In genomic region chr2:97673187-97673914, GRCh38 we compare ENCODE assay signal across 16 cellular contexts. TPM values are rescaled to one million over a fixed set of nuclear protein-coding genes. Genes with fewer than 3 reads are reported as not detected.
DNase-seq lines count a peak whose midpoint lies in the region; ATAC-seq and TF ChIP-seq lines count a peak whose summit lies in the region.
"Had no signal": no experiment of that assay in that cellular context is flagged by ENCODE, and none has a peak within 500 bp of the region (broad histone marks: within the 10 kb centered on the region; RNA-seq: fewer than 3 reads in every experiment).

No MANE protein-coding gene starts in this region.

- H3K27ac Mint-ChIP-seq in activated naive CD8-positive, alpha-beta T cell treated with anti-CD3 and anti-CD28 coated beads, Interleukin-2, amount 10 ng/mL, durations not matched to agents 7 days and 5 days = peak overlapping the region; percentile 43
- peak overlapping the region; percentile 78 for H3K27ac Mint-ChIP-seq in neural progenitor cell

- no peaks in the 10 kb centered on the region for H3K27me3 ChIP-seq in neural progenitor cell
- H3K27me3 ChIP-seq: thyroid gland had no signal

- no peaks in the 10 kb centered on the region for H3K79me2 ChIP-seq in neural progenitor cell (ENCODE audit: low read depth)

- TF ChIP-seq CTCF in neural progenitor cell (IDR thresholded peaks at IDR 0.05) = no peak

- H3K4me2 ChIP-seq in neural progenitor cell = no peak overlapping the region
- H3K4me2 ChIP-seq: PC-9 had no signal

- no peak overlapping the region for H2AFZ ChIP-seq in neural progenitor cell (replicated peaks)
- H2AFZ ChIP-seq: PC-9 had no signal

- no peaks in the 10 kb centered on the region for H3K36me3 Mint-ChIP-seq in activated naive CD8-positive, alpha-beta T cell treated with anti-CD3 and anti-CD28 coated beads, Interleukin-2, amount 10 ng/mL, durations not matched to agents 7 days and 5 days
- H3K36me3 Mint-ChIP-seq in neural progenitor cell = no peaks in the 10 kb centered on the region

- H3K9me3 Mint-ChIP-seq in activated naive CD8-positive, alpha-beta T cell treated with anti-CD3 and anti-CD28 coated beads, Interleukin-2, amount 10 ng/mL, durations not matched to agents 7 days and 5 days = no peaks in the 10 kb centered on the region
- peaks cover 4% of the 10 kb centered on the region for H3K9me3 Mint-ChIP-seq in neural progenitor cell
- H3K9me3 Mint-ChIP-seq: CD4-positive, alpha-beta memory T cell; naive thymus-derived CD8-positive, alpha-beta T cell had no signal

- H3F3A ChIP-seq in neural progenitor cell (ENCODE audit: low read depth) = no peaks in the 10 kb centered on the region

- H3K4me3 Mint-ChIP-seq in activated naive CD8-positive, alpha-beta T cell treated with anti-CD3 and anti-CD28 coated beads, Interleukin-2, amount 10 ng/mL, durations not matched to agents 7 days and 5 days = no peak overlapping the region
- no peak overlapping the region for H3K4me3 Mint-ChIP-seq in neural progenitor cell
- H3K4me3 Mint-ChIP-seq: brain; CD4-positive, alpha-beta memory T cell; naive thymus-derived CD8-positive, alpha-beta T cell had no signal

- H3K9ac ChIP-seq in neural progenitor cell = no peak overlapping the region

- no peaks in the 10 kb centered on the region for H3K27me3 Mint-ChIP-seq in activated naive CD8-positive, alpha-beta T cell treated with anti-CD3 and anti-CD28 coated beads, Interleukin-2, amount 10 ng/mL, durations not matched to agents 7 days and 5 days
- H3K27me3 Mint-ChIP-seq in neural progenitor cell (ENCODE audit: insufficient read depth, low read depth) = peaks cover 2% of the 10 kb centered on the region

- peaks cover 26% of the 10 kb centered on the region for H3K4me1 Mint-ChIP-seq in activated naive CD8-positive, alpha-beta T cell treated with anti-CD3 and anti-CD28 coated beads, Interleukin-2, amount 10 ng/mL, durations not matched to agents 7 days and 5 days
- no peaks in the 10 kb centered on the region for H3K4me1 Mint-ChIP-seq in neural progenitor cell
- H3K4me1 Mint-ChIP-seq: naive thymus-derived CD8-positive, alpha-beta T cell had no signal

- H3K4me3 ChIP-seq in neural progenitor cell = no peak overlapping the region
- H3K4me3 ChIP-seq: PC-9, thyroid gland had no signal

- H3K9me3 ChIP-seq in neural progenitor cell (ENCODE audit: low read depth) = no peaks in the 10 kb centered on the region
- H3K9me3 ChIP-seq: thyroid gland had no signal

- ATAC-seq in HG03196 (IDR thresholded peaks at IDR 0.05; ENCODE audit: unreplicated experiment) (peak; percentile 13), esophagus mucosa (no peak)
- ATAC-seq in activated naive CD8-positive, alpha-beta T cell treated with anti-CD3 and anti-CD28 coated beads, Interleukin-2, amount 10 ng/mL, durations not matched to agents 7 days and 5 days (ENCODE audit: low read depth) = peak; percentile 44
- ATAC-seq: naive thymus-derived CD8-positive, alpha-beta T cell had no signal

- no peak overlapping the region for H3K27ac ChIP-seq in neural progenitor cell
- H3K27ac ChIP-seq: 22Rv1, PC-9, thyroid gland had no signal

- DNase-seq in NCI-H146 (lab: John Stamatoyannopoulos, UW) = peak; percentile 24
- no peak for DNase-seq in NCI-H146 treated with DMSO at 0.1 percent for 48 hours (lab: John Stamatoyannopoulos, UW; ENCODE audit: unreplicated experiment)
- no peak for DNase-seq in activated naive CD8-positive, alpha-beta T cell treated with anti-CD3 and anti-CD28 coated beads, Interleukin-2, amount 10 ng/mL, durations not matched to agents 7 days and 5 days
- DNase-seq in neural progenitor cell (ENCODE audit: low spot score) = no peak
- no peak for DNase-seq in NCI-H526 (lab: John Stamatoyannopoulos, UW)
- DNase-seq in islet precursor cell = no peak
- DNase-seq: CD4-positive, alpha-beta memory T cell; HCEC 1CT; naive thymus-derived CD8-positive, alpha-beta T cell; NCI-H2227 treated with DMSO at 0.1 percent for 48 hours; PC-9; thyroid gland had no signal

- H3K36me3 ChIP-seq in neural progenitor cell = no peaks in the 10 kb centered on the region
- H3K36me3 ChIP-seq: thyroid gland had no signal

- POLR2A ChIA-PET in activated naive CD8-positive, alpha-beta T cell treated with anti-CD3 and anti-CD28 coated beads, Interleukin-2, amount 10 ng/mL, durations not matched to agents 7 days and 5 days (lab: Charles Lee) = interaction anchor here (1.4 to 1.8 kb wide), 3 partner anchors 9 to 28 kb away, joined by 3 to 9 read pairs (median 3); partner anchors contain the start of genes ACTR1B and COX5B

- H4K20me1 ChIP-seq in neural progenitor cell (ENCODE audit: low read depth) = no peaks in the 10 kb centered on the region

- no peaks in the 10 kb centered on the region for H3K4me1 ChIP-seq in neural progenitor cell
- H3K4me1 ChIP-seq: thyroid gland had no signal

RNA-seq across cellular contexts. Expression of gene C2orf92, which starts 3.8 kb away (rescaled TPM):
- total RNA-seq in activated naive CD8-positive, alpha-beta T cell treated with anti-CD3 and anti-CD28 coated beads, Interleukin-2, amount 10 ng/mL, durations not matched to agents 7 days and 5 days = 1 to 10 TPM; 6.9 to 8.8 TPM
- total RNA-seq in neural progenitor cell (ENCODE audit: low replicate concordance) (3.3 and 6.2 TPM in 2 replicates), esophagus mucosa (1.7 TPM)

RNA-seq across cellular contexts. Expression of gene ACTR1B, which starts 9.5 kb away (rescaled TPM):
- 10 to 100 TPM; 96.2 to 98.7 TPM for total RNA-seq in activated naive CD8-positive, alpha-beta T cell treated with anti-CD3 and anti-CD28 coated beads, Interleukin-2, amount 10 ng/mL, durations not matched to agents 7 days and 5 days
- total RNA-seq in neural progenitor cell (ENCODE audit: low replicate concordance) = 42.9 and 73.2 TPM in 2 replicates
- total RNA-seq in esophagus mucosa = 40.3 TPM

RNA-seq across cellular contexts. Expression of gene COX5B, which starts 27.5 kb away (rescaled TPM):
- 100 to 1,000 TPM; 190 to 192 TPM for total RNA-seq in activated naive CD8-positive, alpha-beta T cell treated with anti-CD3 and anti-CD28 coated beads, Interleukin-2, amount 10 ng/mL, durations not matched to agents 7 days and 5 days
- total RNA-seq in neural progenitor cell (ENCODE audit: low replicate concordance) = 148 and 181 TPM in 2 replicates
- total RNA-seq in esophagus mucosa = 302 TPM

RNA-seq across cellular contexts. Expression of gene ZAP70, which starts 40.0 kb away (rescaled TPM):
- total RNA-seq in activated naive CD8-positive, alpha-beta T cell treated with anti-CD3 and anti-CD28 coated beads, Interleukin-2, amount 10 ng/mL, durations not matched to agents 7 days and 5 days = 100 to 1,000 TPM; 350 to 367 TPM
- 0.37 TPM in 1 of 2 replicates, not detected in the other for total RNA-seq in neural progenitor cell (ENCODE audit: low replicate concordance)
- 0.76 TPM for total RNA-seq in esophagus mucosa
- total RNA-seq: PC-9 had no signal
